ENCODE assay signal across 23 cellular contexts in genomic region chr3:121703973-121704372, GRCh38.
"Had no signal": no experiment of that assay in that cellular context is flagged by ENCODE, and none has a peak within 500 bp of the region (broad histone marks: within the 10 kb centered on the region; RNA-seq: fewer than 3 reads in every experiment).

No MANE protein-coding gene starts in this region.

- H3K27ac Mint-ChIP-seq: immature natural killer cell; memory B cell; naive thymus-derived CD4-positive, alpha-beta T cell had no signal

- FAIRE-seq: endothelial cell of umbilical vein, keratinocyte had no signal

- H3K4me3 ChIP-seq: coronary artery, dorsolateral prefrontal cortex, esophagus muscularis mucosa, gastroesophageal sphincter, heart left ventricle, hepatocyte, left lung, lung had no signal

- H3K27ac ChIP-seq: coronary artery, dorsolateral prefrontal cortex, esophagus muscularis mucosa, foreskin keratinocyte, gastroesophageal sphincter, heart left ventricle, hepatocyte, left lung had no signal

- ATAC-seq: foreskin keratinocyte; gastroesophageal sphincter; heart left ventricle; left cardiac atrium; left lung; left ventricle myocardium superior; naive thymus-derived CD4-positive, alpha-beta T cell had no signal

- H3K4me1 ChIP-seq: esophagus muscularis mucosa, foreskin keratinocyte, gastroesophageal sphincter, left lung had no signal

- H3K9me3 ChIP-seq: esophagus muscularis mucosa, gastroesophageal sphincter had no signal

- DNase-seq: dermis blood vessel endothelial cell; dorsolateral prefrontal cortex; effector CD4-positive, alpha-beta T cell; effector memory CD4-positive, alpha-beta T cell; foreskin keratinocyte; heart left ventricle; hypothalamus; immature natural killer cell; left cardiac atrium; left lung; left ventricle myocardium superior; mammary epithelial cell; mesendoderm; midbrain; naive thymus-derived CD4-positive, alpha-beta T cell had no signal

- H3K27me3 Mint-ChIP-seq: memory B cell; naive thymus-derived CD4-positive, alpha-beta T cell had no signal

- H3K9me3 Mint-ChIP-seq: immature natural killer cell; memory B cell; naive thymus-derived CD4-positive, alpha-beta T cell had no signal

- H3K27me3 ChIP-seq: dorsolateral prefrontal cortex, esophagus muscularis mucosa, foreskin keratinocyte, gastroesophageal sphincter, heart left ventricle, hepatocyte, left lung had no signal

- H3K4me3 Mint-ChIP-seq: immature natural killer cell; memory B cell; naive thymus-derived CD4-positive, alpha-beta T cell had no signal
